In genomic region chr1:38287036-38287435, GRCh38 we compare ENCODE assay signal across 22 cellular contexts.
"Had no signal": no experiment of that assay in that cellular context is flagged by ENCODE, and none has a peak within 500 bp of the region (broad histone marks: within the 10 kb centered on the region; RNA-seq: fewer than 3 reads in every experiment).

No MANE protein-coding gene starts in this region.

- ATAC-seq: left cardiac atrium; left lung; natural killer cell; stimulated activated effector memory CD8-positive, alpha-beta T cell treated with anti-CD3 and anti-CD28 coated beads, Interleukin-12 subunit alpha, Interleukin-12 subunit beta, amount 100 ng/mL, for 72 hours had no signal

- H3K27ac ChIP-seq: dorsolateral prefrontal cortex, esophagus squamous epithelium, left lung, prostate gland, right atrium auricular region, sigmoid colon, stomach, thyroid gland had no signal

- H3K36me3 ChIP-seq: esophagus squamous epithelium, left lung, prostate gland, right atrium auricular region, sigmoid colon, stomach, thyroid gland had no signal

- H3K4me3 Mint-ChIP-seq: endodermal cell; natural killer cell; stimulated activated effector memory CD8-positive, alpha-beta T cell treated with anti-CD3 and anti-CD28 coated beads, Interleukin-12 subunit alpha, Interleukin-12 subunit beta, amount 100 ng/mL, for 72 hours had no signal

- H3K9me3 Mint-ChIP-seq: endodermal cell; natural killer cell; stimulated activated effector memory CD8-positive, alpha-beta T cell treated with anti-CD3 and anti-CD28 coated beads, Interleukin-12 subunit alpha, Interleukin-12 subunit beta, amount 100 ng/mL, for 72 hours had no signal

- H3K4me3 ChIP-seq: dorsolateral prefrontal cortex, esophagus squamous epithelium, left lung, prostate gland, right atrium auricular region, sigmoid colon, stomach, thyroid gland had no signal

- H3K9me3 ChIP-seq: esophagus squamous epithelium, left lung, prostate gland, right atrium auricular region, sigmoid colon, stomach, thyroid gland had no signal

- H3K27ac Mint-ChIP-seq: natural killer cell; stimulated activated effector memory CD8-positive, alpha-beta T cell treated with anti-CD3 and anti-CD28 coated beads, Interleukin-12 subunit alpha, Interleukin-12 subunit beta, amount 100 ng/mL, for 72 hours had no signal

- DNase-seq: caudate nucleus; cerebellar nuclear complex; dorsolateral prefrontal cortex; effector CD4-positive, alpha-beta T cell; endodermal cell; esophagus squamous epithelium; foreskin melanocyte; kidney; left cardiac atrium; left lung; mesendoderm; natural killer cell; sigmoid colon; stimulated activated CD4-positive, alpha-beta T cell treated with anti-CD3 and anti-CD28 coated beads, Interleukin-2, amount 100 ng/mL, for 24 hours; stimulated activated CD4-positive, alpha-beta T cell treated with anti-CD3 and anti-CD28 coated beads, Interleukin-4, amount 100 ng/mL, for 24 hours; stimulated activated naive CD4-positive, alpha-beta T cell treated with Interleukin-2 at 50 U/mL for 16 hours; stomach; thyroid gland; trophoblast cell had no signal

- H3K27me3 ChIP-seq: right atrium auricular region, thyroid gland had no signal

- H3K4me1 Mint-ChIP-seq: natural killer cell; stimulated activated effector memory CD8-positive, alpha-beta T cell treated with anti-CD3 and anti-CD28 coated beads, Interleukin-12 subunit alpha, Interleukin-12 subunit beta, amount 100 ng/mL, for 72 hours had no signal

- H3K36me3 Mint-ChIP-seq: natural killer cell; stimulated activated effector memory CD8-positive, alpha-beta T cell treated with anti-CD3 and anti-CD28 coated beads, Interleukin-12 subunit alpha, Interleukin-12 subunit beta, amount 100 ng/mL, for 72 hours had no signal

- H3K4me1 ChIP-seq: esophagus squamous epithelium, prostate gland, sigmoid colon, thyroid gland had no signal
